ENCODE assay signal across 8 cellular contexts in genomic region chr10:95363303-95363912, GRCh38.
DNase-seq lines count a peak whose midpoint lies in the region; ATAC-seq, FAIRE-seq and TF ChIP-seq lines count a peak whose summit lies in the region.

No MANE protein-coding gene starts in this region.

- TF ChIP-seq CTCF in IMR-90 (conservative IDR thresholded peaks at IDR 0.05; ENCODE audit: low read depth, low read length) (peak; percentile 94), Panc1 (IDR thresholded peaks at IDR 0.05) (peak; percentile 86; the same call in 1 of the 2 replicates), body of pancreas (IDR thresholded peaks at IDR 0.05) (peak; percentile 73 to 91 (median 89)), keratinocyte (optimal IDR thresholded peaks at IDR 0.05 in 1 of 3, IDR thresholded peaks at IDR 0.05 in 1 of 3, conservative IDR thresholded peaks at IDR 0.05 in 1 of 3; ENCODE audit: extremely low read depth in 1 of 3, insufficient read depth in 2 of 3, low read length in 3 of 3) (peak in 2 of 3 experiments; percentile 72 to 74)

- H2AK9ac ChIP-seq in IMR-90 (replicated peaks; ENCODE audit: low read depth, low read length, poor library complexity) = peak overlapping the region; percentile 5

- H3K23ac ChIP-seq in IMR-90 (ENCODE audit: low read depth, low read length) = no peak overlapping the region

- H2BK15ac ChIP-seq in IMR-90 (ENCODE audit: low read depth, low read length) = no peak overlapping the region

- H3K14ac ChIP-seq in IMR-90 (replicated peaks; ENCODE audit: low read depth, low read length) = no peak overlapping the region

- H4K5ac ChIP-seq in IMR-90 (ENCODE audit: low read depth, low read length) = no peak overlapping the region

- H3K9me3 ChIP-seq in IMR-90 (ENCODE audit: control insufficient read depth, insufficient read depth, low read length) (no peaks in the 10 kb centered on the region), Panc1 (ENCODE audit: control insufficient read depth, insufficient read depth, low read depth, low read length) (no peaks in the 10 kb centered on the region), body of pancreas (no peaks in the 10 kb centered on the region), keratinocyte (ENCODE audit: control insufficient read depth, low read depth, low read length) (no peaks in the 10 kb centered on the region)

- 0 out of 2 replicates have a peak overlapping the region, but pooled peaks have one; percentile 2 for H3K4ac ChIP-seq in IMR-90 (ENCODE audit: low read depth, low read length)

- H3K4me3 ChIP-seq in IMR-90 (ENCODE audit: insufficient read depth, low read depth, low read length) = no peak overlapping the region
- H3K4me3 ChIP-seq in Panc1 (ENCODE audit: low read depth in 2 of 2, low read length in 2 of 2) = no peak overlapping the region
- H3K4me3 ChIP-seq in body of pancreas = no peak overlapping the region
- H3K4me3 ChIP-seq in keratinocyte (ENCODE audit: control insufficient read depth in 2 of 3, extremely low read depth in 1 of 3, insufficient read depth in 2 of 3, low read depth in 1 of 3, low read length in 3 of 3) = no peak overlapping the region

- peak; percentile 41; the same call in 1 of the 2 replicates for TF ChIP-seq POLR2A in IMR-90 (IDR thresholded peaks at IDR 0.05; ENCODE audit: low read depth, low read length)
- TF ChIP-seq POLR2A in body of pancreas (IDR thresholded peaks at IDR 0.05) = no peak

- H3K27me3 ChIP-seq in IMR-90 (ENCODE audit: control insufficient read depth, insufficient read depth, low read length) (peaks cover 3% of the 10 kb centered on the region), Panc1 (ENCODE audit: control insufficient read depth, insufficient read depth, low read length) (no peaks in the 10 kb centered on the region), body of pancreas (no peaks in the 10 kb centered on the region), keratinocyte (ENCODE audit: control insufficient read depth, extremely low read depth, insufficient read depth, low read length) (no peaks in the 10 kb centered on the region)

- peak overlapping the region; percentile 51 for H2BK20ac ChIP-seq in IMR-90 (ENCODE audit: low read depth, low read length)

- H2BK5ac ChIP-seq in IMR-90 (ENCODE audit: low read depth, low read length, poor library complexity, severe bottlenecking) = no peak overlapping the region

- H3K18ac ChIP-seq in IMR-90 (ENCODE audit: low read depth, low read length) = no peak overlapping the region

- DNase-seq in SIG-M5 treated with dmso at 0.1 percent for 504 hours (lab: John Stamatoyannopoulos, UW; ENCODE audit: unreplicated experiment) (peak; percentile 61), SIG-M5 (lab: John Stamatoyannopoulos, UW) (no peak), IMR-90 (peak; percentile 77), Panc1 (ENCODE audit: low read depth, low spot score) (peak; percentile 51), body of pancreas (peak; percentile 55 to 71 (median 58)), keratinocyte (ENCODE audit: low read depth, low spot score) (no peak)
- DNase-seq in stimulated activated CD8-positive, alpha-beta memory T cell treated with anti-CD3 and anti-CD28 coated beads, Interleukin-15, amount 100 ng/mL, for 1 hour (ENCODE audit: low read depth) = peak; percentile 6

- CTCF ChIA-PET in IMR-90 (lab: Yijun Ruan, JAX) = interaction anchor here (0.6 to 5.2 kb wide), 16 partner anchors 10 to 181 kb away, joined by 3 to 29 read pairs (median 4); no protein-coding TSS in a partner anchor
- CTCF ChIA-PET in Panc1 (lab: Charles Lee) = interaction anchor here (0.6 to 3.3 kb wide), 6 partner anchors 10 to 399 kb away, joined by 3 to 30 read pairs (median 4); no protein-coding TSS in a partner anchor

- H2AFZ ChIP-seq in IMR-90 (replicated peaks; ENCODE audit: low read length, poor library complexity) (no peak overlapping the region), keratinocyte (ENCODE audit: control insufficient read depth, low read length) (no peak overlapping the region)

- BruUV-seq in IMR-90 (replicated peaks; lab: Mats Ljungman, UMichigan) = no TSS peak
- no TSS peak for BruUV-seq in Panc1 (replicated peaks; lab: Mats Ljungman, UMichigan)

- H2AK5ac ChIP-seq in IMR-90 (ENCODE audit: low read depth, low read length) = peak overlapping the region; percentile 63; the same call in 1 of the 2 replicates

- H3K9me1 ChIP-seq in IMR-90 (ENCODE audit: insufficient read depth, low read length) = peaks cover 3% of the 10 kb centered on the region; the same call in 1 of the 2 replicates
- no peaks in the 10 kb centered on the region for H3K9me1 ChIP-seq in keratinocyte (ENCODE audit: control insufficient read depth, extremely low read depth, insufficient read depth, low read length)

- H3K36me3 ChIP-seq in IMR-90 (ENCODE audit: control insufficient read depth, insufficient read depth, low read length) = no peaks in the 10 kb centered on the region
- no peaks in the 10 kb centered on the region for H3K36me3 ChIP-seq in Panc1 (ENCODE audit: control insufficient read depth, insufficient read depth, low read length)
- no peaks in the 10 kb centered on the region for H3K36me3 ChIP-seq in body of pancreas (replicated peaks in 1 of 2; ENCODE audit: insufficient read depth in 1 of 2, low read depth in 2 of 2)
- H3K36me3 ChIP-seq in keratinocyte (ENCODE audit: control insufficient read depth in 2 of 2, extremely low read depth in 1 of 2, insufficient read depth in 2 of 2, low read length in 2 of 2) = no peaks in the 10 kb centered on the region

- POLR2A ChIA-PET in IMR-90 (lab: Charles Lee; ENCODE audit: unreplicated experiment) = interaction anchor here (0.6 to 1.7 kb wide), 2 partner anchors 87 to 117 kb away, joined by 6 to 10 read pairs; no protein-coding TSS in a partner anchor
- POLR2A ChIA-PET in Panc1 (lab: Charles Lee) = no interaction called here

- no peak overlapping the region for H4K91ac ChIP-seq in IMR-90 (ENCODE audit: insufficient read depth, low read depth, low read length)

- TF ChIP-seq RAD21 in IMR-90 (IDR thresholded peaks at IDR 0.05; ENCODE audit: low read length) = peak; percentile 99

- H3K79me2 ChIP-seq in keratinocyte (ENCODE audit: control insufficient read depth, insufficient read depth, low read length) = no peaks in the 10 kb centered on the region

- no peaks in the 10 kb centered on the region for H3K4me1 ChIP-seq in IMR-90 (ENCODE audit: control insufficient read depth, insufficient read depth, low read length)
- no peaks in the 10 kb centered on the region; the same call in 1 of the 2 replicates for H3K4me1 ChIP-seq in Panc1 (ENCODE audit: control insufficient read depth, insufficient read depth, low read length)
- H3K4me1 ChIP-seq in body of pancreas = peaks cover 10% of the 10 kb centered on the region
- peaks cover 14% of the 10 kb centered on the region for H3K4me1 ChIP-seq in keratinocyte (ENCODE audit: control insufficient read depth, extremely low read depth, insufficient read depth, low read length)

- H4K8ac ChIP-seq in IMR-90 (ENCODE audit: low read depth in 2 of 2, low read length in 2 of 2) = no peak overlapping the region

- ATAC-seq in GM21515 (IDR thresholded peaks at IDR 0.05; ENCODE audit: unreplicated experiment) (peak; percentile 73), IMR-90 (ENCODE audit: low read depth) (peak; percentile 79), Panc1 (peak; percentile 85), body of pancreas (peak; percentile 81)

- no CpG with 5 or more reads among the region's 2 CpGs for WGBS in IMR-90 (ENCODE audit: extremely low coverage in 2 of 2, insufficient read length in 1 of 2), 2 experiments
- 0% methylated on average over 2 of the region's 2 CpGs for WGBS in body of pancreas, 2 donors

- H4K20me1 ChIP-seq in IMR-90 (ENCODE audit: insufficient read depth, low read length) (no peaks in the 10 kb centered on the region), keratinocyte (ENCODE audit: control insufficient read depth, extremely low read depth, insufficient read depth, low read length) (no peaks in the 10 kb centered on the region)

- H3K4me2 ChIP-seq in IMR-90 (ENCODE audit: low read depth, low read length) (no peak overlapping the region), keratinocyte (ENCODE audit: control insufficient read depth, extremely low read depth, insufficient read depth, low read depth, low read length) (no peak overlapping the region)

- no peaks in the 10 kb centered on the region for H3K79me1 ChIP-seq in IMR-90 (ENCODE audit: low read depth in 1 of 2, low read length in 2 of 2)

- intact Hi-C loops in IMR-90 (cut with micrococcal nuclease) = loop anchor here (1.0 to 10.0 kb wide), 7 partner anchors 73 to 729 kb away; no protein-coding TSS in a partner anchor
- intact Hi-C loops in Panc1 (cut with micrococcal nuclease; ENCODE audit: unreplicated experiment) = loop anchor here (1.0 to 5.0 kb wide), 5 partner anchors 76 to 736 kb away; no protein-coding TSS in a partner anchor
- intact Hi-C loops in body of pancreas (cut with DNase I) = loop anchor here (5.0 kb wide), 2 partner anchors 121 to 231 kb away; no protein-coding TSS in a partner anchor

- no peak overlapping the region for H3K56ac ChIP-seq in IMR-90 (ENCODE audit: extremely low read depth, insufficient read depth, low read length)

- FAIRE-seq in keratinocyte (lab: Jason Lieb, UNC) = peak; percentile 46

- dilution Hi-C loops in IMR-90 (cut with HindIII; ENCODE audit: low sequenced_read_pairs, unreplicated experiment) = no loop called here
- dilution Hi-C loops in keratinocyte (cut with MboI; ENCODE audit: extremely low pct_ligation_motif_present, low sequenced_read_pairs) = no loop called here

- H3K9ac ChIP-seq in IMR-90 (ENCODE audit: low read depth, low read length) = no peak overlapping the region
- H3K9ac ChIP-seq in keratinocyte (ENCODE audit: control insufficient read depth, extremely low read depth, insufficient read depth, low read length) = no peak overlapping the region

- in situ Hi-C loops in IMR-90 (cut with MboI; ENCODE audit: low sequenced_read_pairs) (loop anchor here (5.0 to 25.0 kb wide), 3 partner anchors 121 to 751 kb away; no protein-coding TSS in a partner anchor), Panc1 (cut with HindIII; ENCODE audit: low pct_unique_long_range_greater_than_20kb, low sequenced_read_pairs) (no loop called here)

- no peak overlapping the region for H2BK120ac ChIP-seq in IMR-90 (ENCODE audit: low read depth, low read length)

- H3K27ac ChIP-seq in IMR-90 (ENCODE audit: insufficient read depth, low read length) (no peak overlapping the region), Panc1 (ENCODE audit: low read length) (no peak overlapping the region), body of pancreas (no peak overlapping the region), keratinocyte (ENCODE audit: control insufficient read depth, insufficient read depth, low read length) (no peak overlapping the region)

TF ChIP-seq in IMR-90, 13 proteins besides CTCF, POLR2A, EP300 and RAD21 (continues in another document):
- no peak for TF ChIP-seq ELK1 (IDR thresholded peaks at IDR 0.05; ENCODE audit: borderline replicate concordance, low read depth, low read length)

Comparison
In these comparisons a context has a peak if more than half of its experiments do, and no peak if none do; other contexts are left out.
1. DNase-seq: peak in SIG-M5 treated with dmso at 0.1 percent for 504 hours (single experiment), IMR-90 (single experiment), Panc1 (single experiment), body of pancreas (4 of 4) and stimulated activated CD8-positive, alpha-beta memory T cell treated with anti-CD3 and anti-CD28 coated beads, Interleukin-15, amount 100 ng/mL, for 1 hour (single experiment); none in SIG-M5 (single experiment) and keratinocyte (single experiment).
2. Peak in every context shown above with its lines, with median percentiles within 50 percentile points of each other: ATAC-seq and CTCF ChIP-seq.